Comparison of ENCODE assay signal across 13 cellular contexts in the genomic region with DNA sequence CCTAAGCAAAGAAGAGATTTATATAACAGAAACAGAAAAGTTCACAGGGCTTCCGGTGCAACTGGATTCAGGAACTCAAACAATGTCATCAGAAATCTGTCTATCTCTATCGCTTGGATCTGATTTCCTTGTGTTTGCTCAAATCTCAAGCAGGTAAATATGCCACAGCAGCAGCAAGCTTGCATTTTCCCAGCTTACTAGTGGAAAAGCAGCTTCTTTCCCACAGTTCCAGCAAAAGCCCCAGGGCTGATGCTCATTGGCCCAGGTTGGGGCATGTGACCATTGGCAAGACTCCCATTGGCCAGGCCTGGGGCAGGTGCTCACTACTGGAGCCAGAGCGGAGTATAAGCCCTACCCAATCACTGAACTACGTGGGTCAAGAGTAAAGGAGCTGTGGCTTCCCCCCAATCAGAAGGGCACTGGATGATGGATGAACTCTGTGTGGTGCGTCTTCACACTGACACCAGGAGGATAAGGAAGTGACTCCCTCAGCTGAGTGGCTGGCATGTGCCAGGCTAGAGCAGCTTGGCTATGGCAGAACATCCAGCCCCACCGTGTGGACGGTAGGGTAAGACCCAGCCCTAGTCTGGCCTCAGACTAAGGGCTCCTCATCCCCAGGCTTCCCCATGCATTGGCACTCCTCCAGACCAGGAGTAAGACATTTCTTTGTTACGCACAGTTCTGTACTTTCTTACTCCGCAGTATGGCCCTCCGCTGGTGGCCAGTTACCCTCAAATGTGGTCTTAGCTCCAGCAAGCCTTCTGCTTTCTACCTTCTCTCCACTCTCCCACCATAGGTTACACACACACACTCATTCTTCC. TPM values are rescaled to one million over a fixed set of nuclear protein-coding genes. Genes with fewer than 3 reads are reported as not detected.
A peak's percentile ranks its signal among the peaks of the same experiment; 100 is the strongest.
DNase-seq lines count a peak whose midpoint lies in the region; ATAC-seq, FAIRE-seq and TF ChIP-seq lines count a peak whose summit lies in the region.
"Had no signal": no experiment of that assay in that cellular context is flagged by ENCODE, and none has a peak within 500 bp of the region (broad histone marks: within the 10 kb centered on the region; RNA-seq: fewer than 3 reads in every experiment).

No MANE protein-coding gene starts in this region.

- H3K4me3 ChIP-seq in H1 (ENCODE audit: extremely low read depth in 1 of 4, insufficient read depth in 2 of 4, low read depth in 3 of 4, low read length in 4 of 4) (no peak overlapping the region), prostate gland (no peak overlapping the region)

- no peak overlapping the region for H2AK5ac ChIP-seq in H1 (ENCODE audit: low read depth, low read length)

- no peak overlapping the region for H2AFZ ChIP-seq in H1 (ENCODE audit: low read length)

- no peaks in the 10 kb centered on the region for H3K23me2 ChIP-seq in H1 (ENCODE audit: low read depth, low read length)

- no peak overlapping the region for H2BK120ac ChIP-seq in H1 (replicated peaks; ENCODE audit: low read depth, low read length)

- H3K27me3 ChIP-seq in H1 (replicated peaks in 1 of 4; ENCODE audit: control insufficient read depth in 3 of 4, extremely low read depth in 1 of 4, insufficient read depth in 3 of 4, low read length in 3 of 4), result no peaks in the 10 kb centered on the region
- no peaks in the 10 kb centered on the region for H3K27me3 ChIP-seq in prostate gland (replicated peaks; ENCODE audit: insufficient read depth)

- H3K9ac ChIP-seq in H1 (replicated peaks in 1 of 4; ENCODE audit: extremely low read depth in 1 of 4, low read depth in 3 of 4, low read length in 3 of 4), result no peak overlapping the region

- H3K27ac Mint-ChIP-seq in CD14-positive monocyte, result peak overlapping the region; percentile 31 to 90 (median 81)
- H3K27ac Mint-ChIP-seq: CD4-positive, alpha-beta T cell had no signal

- no peak for TF ChIP-seq EP300 in H1 (IDR thresholded peaks at IDR 0.05; ENCODE audit: borderline replicate concordance in 1 of 2, low read depth in 2 of 2, low read length in 2 of 2)

- H3K56ac ChIP-seq in H1 (replicated peaks; ENCODE audit: insufficient read length, low read depth, low read length), result no peak overlapping the region

- H3K4me2 ChIP-seq in H1 (ENCODE audit: insufficient read depth in 1 of 2, low read depth in 2 of 2, low read length in 2 of 2), result no peak overlapping the region

- no peak overlapping the region for H2BK20ac ChIP-seq in H1 (ENCODE audit: low read length)

- TF ChIP-seq CTCF in CD14-positive monocyte (IDR thresholded peaks at IDR 0.05) (no peak), H1 (IDR thresholded peaks at IDR 0.05; ENCODE audit: control extremely low read depth in 1 of 3, insufficient read depth in 1 of 3, low read depth in 1 of 3, low read length in 3 of 3) (no peak), prostate gland (IDR thresholded peaks at IDR 0.05) (no peak)

- WGBS in H1 (ENCODE audit: extremely low coverage in 1 of 2, insufficient coverage in 1 of 2, insufficient read length in 1 of 2, insufficient replicate concordance in 2 of 2, low coverage in 1 of 2, low lambda C conversion rate in 2 of 2, missing lambda C conversion rate in 1 of 2), 2 experiments, result 96% methylated on average over 10 of the region's 10 CpGs; no CpG with 5 or more reads in 1 of the 2 experiments
- WGBS in prostate gland, result 88% methylated on average over 10 of the region's 10 CpGs

- no peak overlapping the region for H3K4me3 Mint-ChIP-seq in CD14-positive monocyte
- H3K4me3 Mint-ChIP-seq: CD4-positive, alpha-beta T cell had no signal

- H3K9me3 ChIP-seq in H1 (ENCODE audit: insufficient read depth in 2 of 2, low read depth in 1 of 2, low read length in 1 of 2) (no peaks in the 10 kb centered on the region), prostate gland (no peaks in the 10 kb centered on the region)

- no peaks in the 10 kb centered on the region for H3K79me1 ChIP-seq in H1 (ENCODE audit: low read depth, low read length)

- no peak for FAIRE-seq in H1 (lab: Jason Lieb, UNC)

- no peaks in the 10 kb centered on the region for H3K36me3 ChIP-seq in H1 (ENCODE audit: control insufficient read depth in 2 of 4, insufficient read depth in 4 of 4, low read length in 3 of 4)
- no peaks in the 10 kb centered on the region for H3K36me3 ChIP-seq in prostate gland

- POLR2A ChIA-PET in H1 (lab: Charles Lee; ENCODE audit: partially characterized antibody), result interaction anchor here (0.7 to 1.2 kb wide), 3 partner anchors 9 to 49 kb away, joined by 3 read pairs; a partner anchor contains a TSS

- peaks cover 0 to 9% (median 5%) of the 10 kb centered on the region in 7 donors for H3K9me3 Mint-ChIP-seq in CD14-positive monocyte
- H3K9me3 Mint-ChIP-seq: CD4-positive, alpha-beta T cell had no signal

- H3K79me2 ChIP-seq in H1 (ENCODE audit: control insufficient read depth in 1 of 2, insufficient read depth in 2 of 2, low read length in 2 of 2), result no peaks in the 10 kb centered on the region

- peaks cover 60% of the 10 kb centered on the region for H3K4me1 Mint-ChIP-seq in CD14-positive monocyte

- H2BK12ac ChIP-seq in H1 (ENCODE audit: low read depth, low read length), result no peak overlapping the region

- no peaks in the 10 kb centered on the region for H4K20me1 ChIP-seq in H1 (replicated peaks in 1 of 2; ENCODE audit: control insufficient read depth in 1 of 2, insufficient read depth in 2 of 2, low read length in 2 of 2)

- no peak for ATAC-seq in stimulated activated naive CD8-positive, alpha-beta T cell treated with anti-CD3 and anti-CD28 coated beads, Interleukin-15, Interleukin-2, amounts not matched to agents 100 U/mL and 50 U/mL, for 24 hours
- no peak for ATAC-seq in GM21526 (IDR thresholded peaks at IDR 0.05; ENCODE audit: low FRiP score, unreplicated experiment)

- TF ChIP-seq POLR2A in H1 (IDR thresholded peaks at IDR 0.05; ENCODE audit: control extremely low read depth in 1 of 2, low read depth in 2 of 2, low read length in 2 of 2), result no peak
- TF ChIP-seq POLR2A in prostate gland (IDR thresholded peaks at IDR 0.05), result no peak

- H2BK5ac ChIP-seq in H1 (ENCODE audit: low read depth, low read length), result peak overlapping the region; percentile 30; the same call in 1 of the 2 replicates

- peaks cover 0 to 8% of the 10 kb centered on the region in 2 donors for H3K36me3 Mint-ChIP-seq in CD14-positive monocyte

- H4K91ac ChIP-seq in H1 (replicated peaks; ENCODE audit: insufficient read length, low read length), result no peak overlapping the region

- H3K4ac ChIP-seq in H1 (replicated peaks; ENCODE audit: insufficient read length, low read depth, low read length), result no peak overlapping the region

- H4K8ac ChIP-seq in H1 (ENCODE audit: extremely low read depth, insufficient read depth, low read length), result no peak overlapping the region

- H3K18ac ChIP-seq in H1 (ENCODE audit: extremely low read depth, low read length), result no peak overlapping the region

- intact Hi-C loops in CD14-positive monocyte (cut with micrococcal nuclease), result no loop called here
- intact Hi-C loops in prostate gland (cut with DNase I), result no loop called here

- H3K23ac ChIP-seq in H1 (ENCODE audit: insufficient read length), result no peak overlapping the region

- H2BK15ac ChIP-seq in H1 (ENCODE audit: low read length), result 0 out of 2 replicates have a peak overlapping the region, but pooled peaks have one; percentile 46

- no peak for DNase-seq in CD14-positive monocyte (ENCODE audit: low spot score)
- peak; percentile 37 for DNase-seq in MV-4-11 (lab: John Stamatoyannopoulos, UW)
- DNase-seq in H1 (ENCODE audit: low read depth in 1 of 2, low spot score in 2 of 2), result peak in 1 of 2 experiments; percentile 41
- peak; percentile 41 for DNase-seq in prostate gland (ENCODE audit: low spot score)
- DNase-seq in stimulated activated naive CD8-positive, alpha-beta T cell treated with anti-CD3 and anti-CD28 coated beads, Interleukin-15, Interleukin-2, amounts not matched to agents 100 U/mL and 50 U/mL, for 24 hours, result no peak
- DNase-seq in central memory CD4-positive, alpha-beta T cell, result no peak
- DNase-seq in activated CD4-positive, alpha-beta T cell treated with anti-CD3 and anti-CD28 coated beads, Interleukin-2, amount 50 U/mL, for 48 hours, result no peak
- DNase-seq: glutamatergic neuron; stimulated activated naive CD4-positive, alpha-beta T cell; T1000 had no signal

- H3K27me3 Mint-ChIP-seq in CD14-positive monocyte (ENCODE audit: low read depth in 3 of 3), result peaks cover 4 to 7% (median 7%) of the 10 kb centered on the region in 3 donors
- H3K27me3 Mint-ChIP-seq: CD4-positive, alpha-beta T cell had no signal

- H4K5ac ChIP-seq in H1 (ENCODE audit: insufficient read length, low read depth, low read length), result no peak overlapping the region

- CTCF ChIA-PET in H1 (lab: Charles Lee; ENCODE audit: partially characterized antibody), result interaction anchor here (0.6 to 2.4 kb wide), 6 partner anchors 12 to 112 kb away, joined by 3 to 8 read pairs (median 4); a partner anchor contains a TSS

- H3K27ac ChIP-seq in H1 (ENCODE audit: low read depth, low read length), result no peak overlapping the region
- H3K27ac ChIP-seq in prostate gland, result peak overlapping the region; percentile 78 to 89

- TF ChIP-seq RAD21 in H1 (IDR thresholded peaks at IDR 0.05 in 1 of 2, conservative IDR thresholded peaks at IDR 0.05 in 1 of 2; ENCODE audit: low read depth in 2 of 2, low read length in 2 of 2), result no peak

- no peak overlapping the region for H3K14ac ChIP-seq in H1 (ENCODE audit: insufficient read length)

- H3K4me1 ChIP-seq in H1 (replicated peaks in 1 of 4; ENCODE audit: control insufficient read depth in 3 of 4, insufficient read depth in 4 of 4, low read length in 3 of 4), result no peaks in the 10 kb centered on the region; a peak in 1 of 7 replicates
- peaks cover 15% of the 10 kb centered on the region for H3K4me1 ChIP-seq in prostate gland (replicated peaks)

TF ChIP-seq in H1, 55 proteins besides CTCF, POLR2A, EP300 and RAD21 (continues in another document):
- TF ChIP-seq, protein P1, sequence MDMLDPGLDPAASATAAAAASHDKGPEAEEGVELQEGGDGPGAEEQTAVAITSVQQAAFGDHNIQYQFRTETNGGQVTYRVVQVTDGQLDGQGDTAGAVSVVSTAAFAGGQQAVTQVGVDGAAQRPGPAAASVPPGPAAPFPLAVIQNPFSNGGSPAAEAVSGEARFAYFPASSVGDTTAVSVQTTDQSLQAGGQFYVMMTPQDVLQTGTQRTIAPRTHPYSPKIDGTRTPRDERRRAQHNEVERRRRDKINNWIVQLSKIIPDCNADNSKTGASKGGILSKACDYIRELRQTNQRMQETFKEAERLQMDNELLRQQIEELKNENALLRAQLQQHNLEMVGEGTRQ (IDR thresholded peaks at IDR 0.05; ENCODE audit: low read length), result peak; percentile 42; the same call in 1 of the 2 replicates

RNA-seq across cellular contexts. Expression of a gene that starts 13.1 kb away (rescaled TPM):
- 10 to 100 TPM; 15.5 to 16.0 TPM for polyA plus RNA-seq in CD14-positive monocyte
- total RNA-seq in H1 (2021; fragmentation: NEBNext Ultra II Directional; extraction: Animal tissue kit (Norgen Biotek cat#: 25700)), result 10.1 and 11.3 TPM in 2 replicates
- 7.8 and 11.1 TPM in 2 replicates for polyA plus RNA-seq in H1 (2011; rRNA removed)
- polyA plus RNA-seq in H1 (2011; cell fraction: cytosol; rRNA removed), result 8.5 TPM
- 44.7 TPM for polyA plus RNA-seq in H1 (2011; cell fraction: nucleus; rRNA removed)
- 8.8 to 11.3 TPM (median 9.7 TPM) in 4 replicates for polyA plus RNA-seq in H1 (2012, experiment 1 of 2)
- polyA plus RNA-seq in H1 (2012, experiment 2 of 2), result 7.9 TPM
- polyA plus RNA-seq in H1 (2013, experiment 1 of 2), result 6.8 TPM
- 6.5 TPM for polyA plus RNA-seq in H1 (2013, experiment 2 of 2)
- polyA minus RNA-seq in H1 (2011; rRNA and poly(A)+ RNA removed), result 9.8 and 15.7 TPM in 2 replicates
- 21.9 TPM for polyA minus RNA-seq in H1 (2011; cell fraction: cytosol; rRNA and poly(A)+ RNA removed)
- polyA minus RNA-seq in H1 (2011; cell fraction: nucleus; rRNA and poly(A)+ RNA removed), result 21.9 TPM
- 100 to 1,000 TPM in 1 of 2 donors, 10 to 100 TPM in 1; 98.5 to 226 TPM for total RNA-seq in prostate gland
- total RNA-seq: NCI-H460 had no signal

Comparison
In these comparisons a context has a peak if more than half of its experiments do, and no peak if none do; other contexts are left out.
1. DNase-seq: peak in MV-4-11 (single experiment) and prostate gland (single experiment); none in CD14-positive monocyte (single experiment), stimulated activated naive CD8-positive, alpha-beta T cell treated with anti-CD3 and anti-CD28 coated beads, Interleukin-15, Interleukin-2, amounts not matched to agents 100 U/mL and 50 U/mL, for 24 hours (single experiment), central memory CD4-positive, alpha-beta T cell (single experiment) and activated CD4-positive, alpha-beta T cell treated with anti-CD3 and anti-CD28 coated beads, Interleukin-2, amount 50 U/mL, for 48 hours (0 of 2).